ENCODE assay signal across 9 cellular contexts in the genomic region with DNA sequence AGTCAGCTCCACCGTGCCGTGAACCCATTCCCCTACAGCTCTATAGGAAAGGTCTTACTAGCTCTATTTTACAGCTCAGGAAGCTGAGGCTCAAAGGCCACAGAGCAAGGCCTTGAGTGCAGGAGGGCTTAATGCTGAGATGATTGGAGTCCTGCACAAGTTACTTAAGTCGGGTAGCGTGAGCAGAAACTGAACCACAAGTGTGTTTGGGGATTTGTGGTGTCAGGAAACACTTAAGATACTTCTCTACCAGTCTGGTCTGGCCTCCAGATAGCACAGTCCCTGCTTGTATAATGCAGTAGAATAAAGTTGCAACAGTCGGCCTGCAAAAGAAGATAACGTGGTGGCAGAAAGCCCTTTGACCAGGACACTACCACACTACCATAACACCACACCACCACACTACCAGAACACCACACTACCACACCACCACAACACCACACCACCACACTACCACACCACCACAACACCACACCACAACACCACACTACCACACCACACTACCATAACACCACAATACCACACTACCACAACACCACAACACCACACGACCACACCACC.
DNase-seq lines count a peak whose midpoint lies in the region; ATAC-seq, FAIRE-seq and TF ChIP-seq lines count a peak whose summit lies in the region.
"Had no signal": no experiment of that assay in that cellular context is flagged by ENCODE, and none has a peak within 500 bp of the region (broad histone marks: within the 10 kb centered on the region; RNA-seq: fewer than 3 reads in every experiment).

No MANE protein-coding gene starts in this region.

- no peaks in the 10 kb centered on the region for H3K36me3 ChIP-seq in CD8-positive, alpha-beta T cell (ENCODE audit: insufficient read depth, low read length)
- H3K36me3 ChIP-seq in GM23338 (ENCODE audit: insufficient read depth) (no peaks in the 10 kb centered on the region), psoas muscle (ENCODE audit: insufficient read depth in 1 of 2, low read depth in 1 of 2) (no peaks in the 10 kb centered on the region)
- H3K36me3 ChIP-seq: HAP-1 had no signal

- H3K27ac Mint-ChIP-seq in CD8-positive, alpha-beta T cell = peak overlapping the region; percentile 11
- no peak overlapping the region for H3K27ac Mint-ChIP-seq in GM23338

- POLR2A ChIA-PET in CD8-positive, alpha-beta T cell (lab: Charles Lee) = no interaction called here

- intact Hi-C loops in CD8-positive, alpha-beta T cell (cut with DNase I, micrococcal nuclease) = no loop called here
- intact Hi-C loops in psoas muscle (cut with DNase I) = no loop called here

- H3K4me3 ChIP-seq in CD8-positive, alpha-beta T cell (ENCODE audit: low read depth, low read length) = no peak overlapping the region
- no peak overlapping the region for H3K4me3 ChIP-seq in GM23338
- no peak overlapping the region for H3K4me3 ChIP-seq in psoas muscle
- H3K4me3 ChIP-seq: HAP-1 had no signal

- no peak for TF ChIP-seq CTCF in CD8-positive, alpha-beta T cell (IDR thresholded peaks at IDR 0.05)
- TF ChIP-seq CTCF in GM23338 (conservative IDR thresholded peaks at IDR 0.05; ENCODE audit: low read depth in 2 of 2) (no peak), psoas muscle (IDR thresholded peaks at IDR 0.05) (no peak)

- no peaks in the 10 kb centered on the region for H3K36me3 Mint-ChIP-seq in CD8-positive, alpha-beta T cell
- no peaks in the 10 kb centered on the region for H3K36me3 Mint-ChIP-seq in GM23338 (ENCODE audit: low read depth)

- peaks cover 17% of the 10 kb centered on the region for H3K4me1 ChIP-seq in CD8-positive, alpha-beta T cell (ENCODE audit: insufficient read depth, low read length)
- H3K4me1 ChIP-seq in GM23338 (ENCODE audit: insufficient read depth) (peaks cover 6% of the 10 kb centered on the region; the same call in 1 of the 2 replicates), psoas muscle (peaks cover 33% of the 10 kb centered on the region)
- H3K4me1 ChIP-seq: HAP-1 had no signal

- CTCF ChIA-PET in CD8-positive, alpha-beta T cell (lab: Charles Lee) = interaction anchor here (1.0 kb wide), 1 partner anchor 45 kb away, joined by 4 read pairs; no protein-coding TSS in a partner anchor

- no peaks in the 10 kb centered on the region for H3K27me3 ChIP-seq in CD8-positive, alpha-beta T cell (ENCODE audit: insufficient read depth, low read length)
- H3K27me3 ChIP-seq in GM23338 (ENCODE audit: insufficient read depth) (no peaks in the 10 kb centered on the region), psoas muscle (ENCODE audit: insufficient read depth in 3 of 3, low read length in 2 of 3) (no peaks in the 10 kb centered on the region)

- H3K9me3 Mint-ChIP-seq in CD8-positive, alpha-beta T cell = no peaks in the 10 kb centered on the region
- 0 out of 3 replicates have a peak, but pooled peaks cover 3% of the 10 kb centered on the region for H3K9me3 Mint-ChIP-seq in GM23338

- no peaks in the 10 kb centered on the region for H3K9me3 ChIP-seq in CD8-positive, alpha-beta T cell (ENCODE audit: low read length)
- H3K9me3 ChIP-seq in psoas muscle = no peaks in the 10 kb centered on the region
- H3K9me3 ChIP-seq: HAP-1 had no signal

- FAIRE-seq in islet of Langerhans (lab: Jason Lieb, UNC) = peak; percentile 13

- no peak overlapping the region for H3K4me2 ChIP-seq in GM23338

- H3K79me2 ChIP-seq in GM23338 (replicated peaks; ENCODE audit: insufficient read depth) = no peaks in the 10 kb centered on the region

- H3K4me3 Mint-ChIP-seq in CD8-positive, alpha-beta T cell = no peak overlapping the region
- H3K4me3 Mint-ChIP-seq in GM23338 = no peak overlapping the region

- H3K27ac ChIP-seq in CD8-positive, alpha-beta T cell (ENCODE audit: low read depth, low read length) = no peak overlapping the region
- H3K27ac ChIP-seq in GM23338 (ENCODE audit: low read depth) (peak overlapping the region; percentile 50; the same call in 1 of the 2 replicates), psoas muscle (no peak overlapping the region)

- no peaks in the 10 kb centered on the region for H4K20me1 ChIP-seq in GM23338 (replicated peaks; ENCODE audit: insufficient read depth)

- no peaks in the 10 kb centered on the region for H3K9me2 ChIP-seq in GM23338 (ENCODE audit: insufficient read depth)

- no peaks in the 10 kb centered on the region for H3K27me3 Mint-ChIP-seq in CD8-positive, alpha-beta T cell (ENCODE audit: low read depth)
- H3K27me3 Mint-ChIP-seq in GM23338 (ENCODE audit: insufficient read depth, low read depth, poor library complexity) = peaks cover 7% of the 10 kb centered on the region

- WGBS in psoas muscle, 3 donors = 68 to 77% (median 74%) methylated on average over 7 of the region's 7 CpGs

- DNase-seq in CD8-positive, alpha-beta T cell = no peak
- peak; percentile 25 for DNase-seq in GM23338 (ENCODE audit: low spot score)
- peak; percentile 57 for DNase-seq in UCSD-AML1 (lab: John Stamatoyannopoulos, UW; ENCODE audit: unreplicated experiment)
- DNase-seq in NCI-H1105 treated with DMSO at 0.1 percent for 48 hours (lab: John Stamatoyannopoulos, UW) = no peak
- no peak for DNase-seq in psoas muscle

- H2AFZ ChIP-seq in GM23338 = no peak overlapping the region

- no peaks in the 10 kb centered on the region for H3F3A ChIP-seq in GM23338 (replicated peaks; ENCODE audit: low read depth)

- H3K4me1 Mint-ChIP-seq in CD8-positive, alpha-beta T cell (ENCODE audit: low read depth) = peaks cover 38% of the 10 kb centered on the region
- H3K4me1 Mint-ChIP-seq in GM23338 = peaks cover 12% of the 10 kb centered on the region; the same call in 2 of the 3 replicates

- ATAC-seq in CD8-positive, alpha-beta T cell = no peak
- ATAC-seq in GM23338 (no peak), GM19395 (IDR thresholded peaks at IDR 0.05; ENCODE audit: unreplicated experiment) (no peak), HG02678 (IDR thresholded peaks at IDR 0.05; ENCODE audit: unreplicated experiment) (no peak), psoas muscle (no peak)

TF ChIP-seq in GM23338, 12 proteins besides CTCF, POLR2A, EP300 and RAD21 (continues in another document):
- no peak for TF ChIP-seq EZH2 (IDR thresholded peaks at IDR 0.05; ENCODE audit: low read depth, unreplicated experiment)
- no peak for TF ChIP-seq ZNF114 (CRISPR knock-in tag; IDR thresholded peaks at IDR 0.05)
- TF ChIP-seq STAT1 (IDR thresholded peaks at IDR 0.05; ENCODE audit: unreplicated experiment) = no peak
- no peak for TF ChIP-seq JUNB (IDR thresholded peaks at IDR 0.05; ENCODE audit: unreplicated experiment)
- TF ChIP-seq REST (IDR thresholded peaks at IDR 0.05; ENCODE audit: unreplicated experiment) = no peak
- no peak for TF ChIP-seq NANOG (IDR thresholded peaks at IDR 0.05; ENCODE audit: borderline replicate concordance)
- TF ChIP-seq EZH2phosphoT487 (IDR thresholded peaks at IDR 0.05; ENCODE audit: unreplicated experiment) = no peak

Comparison
In these comparisons a context has a peak if more than half of its experiments do, and no peak if none do; other contexts are left out.
1. DNase-seq: peak in GM23338 (single experiment) and UCSD-AML1 (single experiment); none in CD8-positive, alpha-beta T cell (0 of 7), NCI-H1105 treated with DMSO at 0.1 percent for 48 hours (single experiment) and psoas muscle (0 of 2).